14 cellular contexts compared by ENCODE assay signal in genomic region chr2:71562518-71562917, GRCh38.
"Had no signal": no experiment of that assay in that cellular context is flagged by ENCODE, and none has a peak within 500 bp of the region (broad histone marks: within the 10 kb centered on the region; RNA-seq: fewer than 3 reads in every experiment).

No MANE protein-coding gene starts in this region.

- H3K9me3 ChIP-seq: colonic mucosa, esophagus muscularis mucosa, left lung, stomach, testis had no signal

- H3K4me3 ChIP-seq: colonic mucosa, esophagus muscularis mucosa, hepatocyte, left lung, stomach, testis had no signal

- H3K9me3 Mint-ChIP-seq: activated CD4-positive, alpha-beta memory T cell treated with anti-CD3 and anti-CD28 coated beads, Interleukin-2, amount 10 ng/mL, durations not matched to agents 7 days and 5 days; activated T-cell treated with anti-CD3 and anti-CD28 coated beads, Interleukin-2, amount 50 U/mL, for 24 hours; nephron progenitor cell had no signal

- H3K79me2 ChIP-seq: hepatocyte had no signal

- H2AFZ ChIP-seq: hepatocyte had no signal

- H3K36me3 ChIP-seq: colonic mucosa had no signal

- H3K4me2 ChIP-seq: hepatocyte had no signal

- H3K4me1 Mint-ChIP-seq: activated CD4-positive, alpha-beta memory T cell treated with anti-CD3 and anti-CD28 coated beads, Interleukin-2, amount 10 ng/mL, durations not matched to agents 7 days and 5 days; activated CD4-positive, alpha-beta T cell treated with anti-CD3 and anti-CD28 coated beads for 36 hours; T-helper 17 cell had no signal

- H3K27me3 ChIP-seq: colonic mucosa, esophagus muscularis mucosa, hepatocyte, left lung, stomach, testis had no signal

- H3K4me1 ChIP-seq: colonic mucosa, left lung, stomach, testis had no signal

- H3K27ac Mint-ChIP-seq: activated CD4-positive, alpha-beta memory T cell treated with anti-CD3 and anti-CD28 coated beads, Interleukin-2, amount 10 ng/mL, durations not matched to agents 7 days and 5 days; activated CD4-positive, alpha-beta T cell treated with anti-CD3 and anti-CD28 coated beads for 36 hours; activated T-cell treated with anti-CD3 and anti-CD28 coated beads, Interleukin-2, amount 50 U/mL, for 24 hours; nephron progenitor cell; T-helper 17 cell had no signal

- H3K27ac ChIP-seq: colonic mucosa, esophagus muscularis mucosa, hepatocyte, left lung, stomach, testis had no signal

- H3K27me3 Mint-ChIP-seq: activated CD4-positive, alpha-beta memory T cell treated with anti-CD3 and anti-CD28 coated beads, Interleukin-2, amount 10 ng/mL, durations not matched to agents 7 days and 5 days; activated T-cell treated with anti-CD3 and anti-CD28 coated beads, Interleukin-2, amount 50 U/mL, for 24 hours had no signal

- H3K4me3 Mint-ChIP-seq: activated CD4-positive, alpha-beta memory T cell treated with anti-CD3 and anti-CD28 coated beads, Interleukin-2, amount 10 ng/mL, durations not matched to agents 7 days and 5 days; activated CD4-positive, alpha-beta T cell treated with anti-CD3 and anti-CD28 coated beads for 36 hours; activated T-cell treated with anti-CD3 and anti-CD28 coated beads, Interleukin-2, amount 50 U/mL, for 24 hours; nephron progenitor cell; T-helper 17 cell had no signal

- DNase-seq: activated CD4-positive, alpha-beta memory T cell treated with anti-CD3 and anti-CD28 coated beads, Interleukin-2, amount 10 ng/mL, durations not matched to agents 7 days and 5 days; activated CD4-positive, alpha-beta T cell treated with anti-CD3 and anti-CD28 coated beads for 36 hours; activated naive CD4-positive, alpha-beta T cell treated with anti-CD3 and anti-CD28 coated beads, Interleukin-2, amount 50 U/mL, for 16 hours; activated T-cell treated with anti-CD3 and anti-CD28 coated beads, Interleukin-2, amount 50 U/mL, for 24 hours; colonic mucosa; mesendoderm; nephron progenitor cell; stimulated activated CD4-positive, alpha-beta T cell treated with anti-CD3 and anti-CD28 coated beads, Interleukin-1b, Interleukin-23, amount 100 ng/mL, for 48 hours; stomach; T-helper 17 cell; testis had no signal
